In the genomic region with DNA sequence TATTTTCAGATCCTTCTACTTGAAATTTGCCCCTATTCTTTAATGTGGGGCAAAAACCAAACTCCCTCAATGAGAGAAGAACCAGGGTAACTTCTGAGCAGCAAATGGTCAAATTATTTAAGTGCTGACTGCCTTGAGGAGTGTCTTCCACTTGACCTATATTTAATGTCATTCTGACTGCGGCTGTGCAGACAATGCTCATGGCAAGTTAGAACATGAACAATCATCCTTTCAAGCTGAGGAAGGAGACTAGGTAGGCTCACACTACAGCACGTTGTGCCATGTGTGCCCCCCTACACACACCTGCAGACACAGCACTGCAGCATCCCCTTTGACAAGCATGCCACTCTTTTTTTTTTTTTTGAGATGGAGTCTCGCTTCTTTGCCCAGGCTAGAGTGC, we compare ENCODE assay signal across 2 cellular contexts.
TF ChIP-seq lines count a peak whose summit lies in the region.

No MANE protein-coding gene starts in this region.

TF ChIP-seq in GM23338, 12 proteins besides CTCF, POLR2A, EP300 and RAD21:
- TF ChIP-seq ZNF331 (CRISPR knock-in tag; IDR thresholded peaks at IDR 0.05; ENCODE audit: low read depth) (no peak), CREB1 (CRISPR knock-in tag; IDR thresholded peaks at IDR 0.05; ENCODE audit: low read depth) (no peak)
- TF ChIP-seq, protein P1, sequence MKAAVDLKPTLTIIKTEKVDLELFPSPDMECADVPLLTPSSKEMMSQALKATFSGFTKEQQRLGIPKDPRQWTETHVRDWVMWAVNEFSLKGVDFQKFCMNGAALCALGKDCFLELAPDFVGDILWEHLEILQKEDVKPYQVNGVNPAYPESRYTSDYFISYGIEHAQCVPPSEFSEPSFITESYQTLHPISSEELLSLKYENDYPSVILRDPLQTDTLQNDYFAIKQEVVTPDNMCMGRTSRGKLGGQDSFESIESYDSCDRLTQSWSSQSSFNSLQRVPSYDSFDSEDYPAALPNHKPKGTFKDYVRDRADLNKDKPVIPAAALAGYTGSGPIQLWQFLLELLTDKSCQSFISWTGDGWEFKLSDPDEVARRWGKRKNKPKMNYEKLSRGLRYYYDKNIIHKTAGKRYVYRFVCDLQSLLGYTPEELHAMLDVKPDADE (IDR thresholded peaks at IDR 0.05), result no peak

TF ChIP-seq in H1, 55 proteins besides CTCF, POLR2A, EP300 and RAD21:
- no peak for TF ChIP-seq SP1 (IDR thresholded peaks at IDR 0.05; ENCODE audit: low read depth, low read length)
- no peak for TF ChIP-seq MAFK (IDR thresholded peaks at IDR 0.05; ENCODE audit: low read depth, low read length)
- TF ChIP-seq ZNF274 (IDR thresholded peaks at IDR 0.05; ENCODE audit: borderline replicate concordance, extremely low read depth, low read length), result no peak
- TF ChIP-seq NANOG (IDR thresholded peaks at IDR 0.05; ENCODE audit: insufficient read depth, low read depth, low read length, poor library complexity, severe bottlenecking), result no peak
- TF ChIP-seq TCF12 (IDR thresholded peaks at IDR 0.05; ENCODE audit: low read depth, low read length), result no peak
- TF ChIP-seq SIX5 (IDR thresholded peaks at IDR 0.05; ENCODE audit: low read depth, low read length), result no peak
- TF ChIP-seq, protein P2, sequence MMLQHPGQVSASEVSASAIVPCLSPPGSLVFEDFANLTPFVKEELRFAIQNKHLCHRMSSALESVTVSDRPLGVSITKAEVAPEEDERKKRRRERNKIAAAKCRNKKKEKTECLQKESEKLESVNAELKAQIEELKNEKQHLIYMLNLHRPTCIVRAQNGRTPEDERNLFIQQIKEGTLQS (IDR thresholded peaks at IDR 0.05; ENCODE audit: insufficient read depth, low read depth, low read length), result no peak
- TF ChIP-seq HDAC6 (IDR thresholded peaks at IDR 0.05; ENCODE audit: low read depth, low read length), result no peak
- TF ChIP-seq SUZ12 (IDR thresholded peaks at IDR 0.05; ENCODE audit: low read length), result no peak
- TF ChIP-seq SP4 (IDR thresholded peaks at IDR 0.05; ENCODE audit: low read length), result no peak
- TF ChIP-seq TEAD4 (IDR thresholded peaks at IDR 0.05; ENCODE audit: low read depth, low read length), result no peak
- no peak for TF ChIP-seq RNF2 (IDR thresholded peaks at IDR 0.05; ENCODE audit: borderline replicate concordance, low read depth, low read length, missing control alignments, poor library complexity, severe bottlenecking)
- TF ChIP-seq, protein P3, sequence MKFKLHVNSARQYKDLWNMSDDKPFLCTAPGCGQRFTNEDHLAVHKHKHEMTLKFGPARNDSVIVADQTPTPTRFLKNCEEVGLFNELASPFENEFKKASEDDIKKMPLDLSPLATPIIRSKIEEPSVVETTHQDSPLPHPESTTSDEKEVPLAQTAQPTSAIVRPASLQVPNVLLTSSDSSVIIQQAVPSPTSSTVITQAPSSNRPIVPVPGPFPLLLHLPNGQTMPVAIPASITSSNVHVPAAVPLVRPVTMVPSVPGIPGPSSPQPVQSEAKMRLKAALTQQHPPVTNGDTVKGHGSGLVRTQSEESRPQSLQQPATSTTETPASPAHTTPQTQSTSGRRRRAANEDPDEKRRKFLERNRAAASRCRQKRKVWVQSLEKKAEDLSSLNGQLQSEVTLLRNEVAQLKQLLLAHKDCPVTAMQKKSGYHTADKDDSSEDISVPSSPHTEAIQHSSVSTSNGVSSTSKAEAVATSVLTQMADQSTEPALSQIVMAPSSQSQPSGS (IDR thresholded peaks at IDR 0.05; ENCODE audit: low read length), result no peak
